ENCODE assay signal across 15 cellular contexts in the genomic region with DNA sequence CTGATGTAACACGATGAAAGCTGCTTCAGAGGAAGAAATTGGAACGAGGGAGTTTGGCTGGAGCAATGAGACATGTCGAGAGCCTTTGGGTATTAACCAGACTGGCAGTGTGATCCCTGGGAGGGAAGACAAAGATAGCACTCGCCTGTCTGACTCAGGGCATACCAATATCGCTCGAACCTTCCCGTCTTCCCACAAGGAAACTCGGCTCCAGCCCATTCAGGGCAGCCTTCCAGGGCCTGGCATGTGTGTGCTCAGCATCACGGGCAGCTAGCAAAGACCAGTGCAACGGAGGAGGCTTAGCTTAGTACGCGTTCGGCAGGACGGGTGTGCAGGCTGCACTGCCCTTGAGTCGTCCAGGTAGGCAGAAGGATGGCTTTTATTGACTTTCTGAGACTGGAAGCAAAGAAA.
DNase-seq lines count a peak whose midpoint lies in the region; ATAC-seq, FAIRE-seq and TF ChIP-seq lines count a peak whose summit lies in the region.
"Had no signal": no experiment of that assay in that cellular context is flagged by ENCODE, and none has a peak within 500 bp of the region (broad histone marks: within the 10 kb centered on the region; RNA-seq: fewer than 3 reads in every experiment).

No MANE protein-coding gene starts in this region.

- TF ChIP-seq RAD21 in A549 (conservative IDR thresholded peaks at IDR 0.05 in 1 of 2, IDR thresholded peaks at IDR 0.05 in 1 of 2), result no peak

- peaks cover 0 to 5% (median 2%) of the 10 kb centered on the region in 3 donors for H3K27me3 Mint-ChIP-seq in immature natural killer cell (ENCODE audit: low read depth in 3 of 3)
- H3K27me3 Mint-ChIP-seq: naive thymus-derived CD8-positive, alpha-beta T cell had no signal

- TF ChIP-seq CTCF in A549 (IDR thresholded peaks at IDR 0.05) (no peak), foreskin keratinocyte (conservative IDR thresholded peaks at IDR 0.05) (no peak)

- no peaks in the 10 kb centered on the region for H3K27me3 ChIP-seq in foreskin keratinocyte
- H3K27me3 ChIP-seq: brain microvascular endothelial cell had no signal

- H3K4me2 ChIP-seq in A549, result peak overlapping the region; percentile 34

- ATAC-seq in A549 (peak; percentile 64 to 69), foreskin keratinocyte (peak; percentile 85), HG02642 (IDR thresholded peaks at IDR 0.05; ENCODE audit: poor library complexity, unreplicated experiment) (no peak)
- ATAC-seq: naive thymus-derived CD8-positive, alpha-beta T cell had no signal

- H3K4me1 ChIP-seq in A549 (peaks cover 4% of the 10 kb centered on the region; the same call in 1 of the 3 replicates), foreskin keratinocyte (peaks cover 7% of the 10 kb centered on the region)

- TF ChIP-seq POLR2A in A549 (IDR thresholded peaks at IDR 0.05; ENCODE audit: low read length), result no peak

- WGBS in A549 (ENCODE audit: missing lambda C conversion rate), result 8% methylated on average over 15 of the region's 15 CpGs

- DNase-seq in A549 (ENCODE audit: low read depth in 1 of 2, low spot score in 1 of 2) (no peak), RPMI7951 (ENCODE audit: low read depth) (peak; percentile 93), foreskin keratinocyte (peak in 1 of 2 donors; percentile 60), occipital lobe (lab: John Stamatoyannopoulos, UW) (peak; percentile 57), immature natural killer cell (no peak), NCI-H446 treated with DMSO at 0.1 percent for 48 hours (lab: John Stamatoyannopoulos, UW) (no peak)
- DNase-seq in activated naive CD4-positive, alpha-beta T cell treated with anti-CD3 and anti-CD28 coated beads, Interleukin-2, amount 50 U/mL, for 16 hours, result no peak
- DNase-seq: activated CD4-positive, alpha-beta T cell treated with anti-CD3 and anti-CD28 coated beads, Interleukin-2, amount 50 U/mL, for 4 hours; brain microvascular endothelial cell; naive thymus-derived CD8-positive, alpha-beta T cell; RPMI8226 had no signal

- H3K27ac ChIP-seq in A549, result no peak overlapping the region
- no peak overlapping the region for H3K27ac ChIP-seq in foreskin keratinocyte
- H3K27ac ChIP-seq: brain microvascular endothelial cell had no signal

- POLR2A ChIA-PET in A549 (lab: Yijun Ruan, JAX), result no interaction called here

- no peaks in the 10 kb centered on the region; the same call in 2 of the 3 replicates for H3K9me3 ChIP-seq in A549

- H3K4me3 Mint-ChIP-seq in immature natural killer cell, result no peak overlapping the region
- H3K4me3 Mint-ChIP-seq: naive thymus-derived CD8-positive, alpha-beta T cell had no signal

- H3K27ac Mint-ChIP-seq in immature natural killer cell, result no peak overlapping the region
- H3K27ac Mint-ChIP-seq: activated T-helper 2 cell treated with anti-CD3 and anti-CD28 coated beads, Interferon-gamma antibody, Interleukin-2, Interleukin-4, amounts not matched to agents 10 μg/mL and 5 μg/mL and 100 μg/mL, durations not matched to agents 14 hours and 24 hours and 36 hours; naive thymus-derived CD8-positive, alpha-beta T cell had no signal

- H3K4me1 Mint-ChIP-seq in immature natural killer cell, result no peaks in the 10 kb centered on the region

- no peaks in the 10 kb centered on the region for H3K36me3 Mint-ChIP-seq in immature natural killer cell
- H3K36me3 Mint-ChIP-seq: naive thymus-derived CD8-positive, alpha-beta T cell had no signal

- TF ChIP-seq EP300 in A549 (IDR thresholded peaks at IDR 0.05), result no peak

- 0 out of 3 replicates have a peak overlapping the region, but pooled peaks have one; percentile 7 for H3K4me3 ChIP-seq in A549

- no peak for FAIRE-seq in A549 (lab: Jason Lieb, UNC)
- FAIRE-seq: endothelial cell of umbilical vein, H54 had no signal

- H3K9me3 Mint-ChIP-seq in immature natural killer cell, result peaks cover 0 to 9% (median 2%) of the 10 kb centered on the region in 6 donors
- H3K9me3 Mint-ChIP-seq: activated T-helper 2 cell treated with anti-CD3 and anti-CD28 coated beads, Interferon-gamma antibody, Interleukin-2, Interleukin-4, amounts not matched to agents 10 μg/mL and 5 μg/mL and 100 μg/mL, durations not matched to agents 14 hours and 24 hours and 36 hours had no signal

- CTCF ChIA-PET in A549 (lab: Yijun Ruan, JAX), result interaction anchor here (1.6 kb wide), 1 partner anchor 224 kb away, joined by 3 read pairs; no protein-coding TSS in a partner anchor

TF ChIP-seq in A549, 52 proteins besides CTCF, POLR2A, EP300 and RAD21:
- TF ChIP-seq EHF (CRISPR knock-in tag; IDR thresholded peaks at IDR 0.05), result no peak
- TF ChIP-seq CHD4 (IDR thresholded peaks at IDR 0.05; ENCODE audit: borderline replicate concordance), result no peak
- no peak for TF ChIP-seq ZSCAN20 (CRISPR knock-in tag; IDR thresholded peaks at IDR 0.05)
- no peak for TF ChIP-seq NFE2L2 (conservative IDR thresholded peaks at IDR 0.05; ENCODE audit: low read length)
TF ChIP-seq in A549: peak in this region for 0.

Comparison
In these comparisons a context has a peak if more than half of its experiments do, and no peak if none do; other contexts are left out.
1. DNase-seq: peak in RPMI7951 (single experiment) and occipital lobe (single experiment); none in A549 (0 of 2), immature natural killer cell (0 of 3), activated naive CD4-positive, alpha-beta T cell treated with anti-CD3 and anti-CD28 coated beads, Interleukin-2, amount 50 U/mL, for 16 hours (single experiment) and NCI-H446 treated with DMSO at 0.1 percent for 48 hours (single experiment).